In genomic region chr17:28812136-28812979, GRCh38 we compare ENCODE assay signal across 1 cellular context.
A peak's percentile ranks its signal among the peaks of the same experiment; 100 is the strongest.
TF ChIP-seq lines count a peak whose summit lies in the region.

No MANE protein-coding gene starts in this region.

TF ChIP-seq in HepG2, 621 proteins besides CTCF, POLR2A, EP300 and RAD21 (continued from another document and continues in another):
- TF ChIP-seq ZNF564 (CRISPR knock-in tag; IDR thresholded peaks at IDR 0.05) (no peak), IKZF1 (IDR thresholded peaks at IDR 0.05) (no peak), ZNF451 (CRISPR knock-in tag; IDR thresholded peaks at IDR 0.05) (no peak), ZNF3 (CRISPR knock-in tag; IDR thresholded peaks at IDR 0.05) (no peak), ZNF251 (CRISPR knock-in tag; IDR thresholded peaks at IDR 0.05) (no peak), GATAD2A (CRISPR knock-in tag; IDR thresholded peaks at IDR 0.05) (no peak), USF2 (IDR thresholded peaks at IDR 0.05; ENCODE audit: low read depth, low read length) (no peak), USF2 (CRISPR knock-in tag; IDR thresholded peaks at IDR 0.05; ENCODE audit: borderline replicate concordance) (no peak), ZNF354B (CRISPR knock-in tag; IDR thresholded peaks at IDR 0.05) (no peak), CBX1 (IDR thresholded peaks at IDR 0.05; ENCODE audit: low read depth) (no peak), ZNF557 (CRISPR knock-in tag; IDR thresholded peaks at IDR 0.05) (no peak), ZIK1 (CRISPR knock-in tag; IDR thresholded peaks at IDR 0.05; ENCODE audit: borderline replicate concordance, low read depth) (0 out of 2 replicates have a peak, but pooled peaks have one; percentile 47), MBD4 (IDR thresholded peaks at IDR 0.05; ENCODE audit: borderline replicate concordance, low read length) (no peak), HOXA7 (CRISPR knock-in tag; IDR thresholded peaks at IDR 0.05) (no peak), ZNF331 (CRISPR knock-in tag; IDR thresholded peaks at IDR 0.05) (0 out of 2 replicates have a peak, but pooled peaks have one; percentile 18), PHF8 (CRISPR knock-in tag; IDR thresholded peaks at IDR 0.05) (peak; percentile 67), ZNF83 (CRISPR knock-in tag; IDR thresholded peaks at IDR 0.05; ENCODE audit: borderline replicate concordance) (no peak), ZNF430 (CRISPR knock-in tag; IDR thresholded peaks at IDR 0.05) (no peak), FUBP1 (CRISPR knock-in tag; IDR thresholded peaks at IDR 0.05; ENCODE audit: borderline replicate concordance) (no peak), NFE2L1 (CRISPR knock-in tag; IDR thresholded peaks at IDR 0.05; ENCODE audit: borderline replicate concordance) (no peak), TFAP4 (IDR thresholded peaks at IDR 0.05; ENCODE audit: borderline replicate concordance, low read depth) (peak; percentile 28; the same call in 1 of the 2 replicates), KLF9 (CRISPR knock-in tag; IDR thresholded peaks at IDR 0.05; ENCODE audit: low read depth) (no peak), ASH2L (IDR thresholded peaks at IDR 0.05; ENCODE audit: insufficient read length, low read depth, low read length) (peak; percentile 81), ZNF670 (CRISPR knock-in tag; IDR thresholded peaks at IDR 0.05; ENCODE audit: borderline replicate concordance) (no peak), ZBTB42 (CRISPR knock-in tag; IDR thresholded peaks at IDR 0.05) (no peak), HOXA5 (CRISPR knock-in tag; IDR thresholded peaks at IDR 0.05) (0 out of 2 replicates have a peak, but pooled peaks have one; percentile 56), ZNF75D (CRISPR knock-in tag; IDR thresholded peaks at IDR 0.05; ENCODE audit: borderline replicate concordance) (no peak), ZNF546 (CRISPR knock-in tag; conservative IDR thresholded peaks at IDR 0.05) (0 out of 2 replicates have a peak, but pooled peaks have one; percentile 46), SRSF9 (IDR thresholded peaks at IDR 0.05; ENCODE audit: borderline replicate concordance, insufficient read depth, low read depth, low read length, poor library complexity, severe bottlenecking) (no peak), ZNF468 (CRISPR knock-in tag; IDR thresholded peaks at IDR 0.05) (no peak), AGO2 (optimal IDR thresholded peaks at IDR 0.05; ENCODE audit: low read depth, low read length) (peak; percentile 21), YEATS4 (CRISPR knock-in tag; IDR thresholded peaks at IDR 0.05; ENCODE audit: borderline replicate concordance) (peak; percentile 49; the same call in 1 of the 2 replicates), RBM22 (optimal IDR thresholded peaks at IDR 0.05; ENCODE audit: low read length) (peak; percentile 6), ZNF138 (CRISPR knock-in tag; IDR thresholded peaks at IDR 0.05; ENCODE audit: low read depth) (no peak), ARNTL (CRISPR knock-in tag; IDR thresholded peaks at IDR 0.05) (no peak), PBX2 (CRISPR knock-in tag; IDR thresholded peaks at IDR 0.05) (peak; percentile 94), ZNF337 (CRISPR knock-in tag; IDR thresholded peaks at IDR 0.05; ENCODE audit: borderline replicate concordance, low read depth) (no peak)
- TF ChIP-seq, protein P1, sequence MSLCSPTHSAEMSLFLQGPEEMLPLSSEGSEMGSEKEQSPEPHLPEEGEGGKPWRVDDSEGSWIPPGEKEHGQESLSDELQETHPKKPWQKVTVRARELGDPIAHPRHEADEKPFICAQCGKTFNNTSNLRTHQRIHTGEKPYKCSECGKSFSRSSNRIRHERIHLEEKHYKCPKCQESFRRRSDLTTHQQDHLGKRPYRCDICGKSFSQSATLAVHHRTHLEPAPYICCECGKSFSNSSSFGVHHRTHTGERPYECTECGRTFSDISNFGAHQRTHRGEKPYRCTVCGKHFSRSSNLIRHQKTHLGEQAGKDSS (CRISPR knock-in tag; IDR thresholded peaks at IDR 0.05; ENCODE audit: borderline replicate concordance, low read depth): no peak; the same call in 1 of the 2 replicates
- TF ChIP-seq, protein P2, sequence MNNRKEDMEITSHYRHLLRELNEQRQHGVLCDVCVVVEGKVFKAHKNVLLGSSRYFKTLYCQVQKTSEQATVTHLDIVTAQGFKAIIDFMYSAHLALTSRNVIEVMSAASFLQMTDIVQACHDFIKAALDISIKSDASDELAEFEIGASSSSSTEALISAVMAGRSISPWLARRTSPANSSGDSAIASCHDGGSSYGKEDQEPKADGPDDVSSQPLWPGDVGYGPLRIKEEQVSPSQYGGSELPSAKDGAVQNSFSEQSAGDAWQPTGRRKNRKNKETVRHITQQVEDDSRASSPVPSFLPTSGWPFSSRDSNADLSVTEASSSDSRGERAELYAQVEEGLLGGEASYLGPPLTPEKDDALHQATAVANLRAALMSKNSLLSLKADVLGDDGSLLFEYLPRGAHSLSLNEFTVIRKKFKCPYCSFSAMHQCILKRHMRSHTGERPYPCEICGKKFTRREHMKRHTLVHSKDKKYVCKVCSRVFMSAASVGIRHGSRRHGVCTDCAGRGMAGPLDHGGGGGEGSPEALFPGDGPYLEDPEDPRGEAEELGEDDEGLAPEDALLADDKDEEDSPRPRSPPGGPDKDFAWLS (CRISPR knock-in tag; IDR thresholded peaks at IDR 0.05; ENCODE audit: borderline replicate concordance): no peak
- TF ChIP-seq, protein P3, sequence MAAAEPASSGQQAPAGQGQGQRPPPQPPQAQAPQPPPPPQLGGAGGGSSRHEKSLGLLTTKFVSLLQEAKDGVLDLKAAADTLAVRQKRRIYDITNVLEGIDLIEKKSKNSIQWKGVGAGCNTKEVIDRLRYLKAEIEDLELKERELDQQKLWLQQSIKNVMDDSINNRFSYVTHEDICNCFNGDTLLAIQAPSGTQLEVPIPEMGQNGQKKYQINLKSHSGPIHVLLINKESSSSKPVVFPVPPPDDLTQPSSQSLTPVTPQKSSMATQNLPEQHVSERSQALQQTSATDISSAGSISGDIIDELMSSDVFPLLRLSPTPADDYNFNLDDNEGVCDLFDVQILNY (CRISPR knock-in tag; conservative IDR thresholded peaks at IDR 0.05): no peak
- TF ChIP-seq, protein P4, sequence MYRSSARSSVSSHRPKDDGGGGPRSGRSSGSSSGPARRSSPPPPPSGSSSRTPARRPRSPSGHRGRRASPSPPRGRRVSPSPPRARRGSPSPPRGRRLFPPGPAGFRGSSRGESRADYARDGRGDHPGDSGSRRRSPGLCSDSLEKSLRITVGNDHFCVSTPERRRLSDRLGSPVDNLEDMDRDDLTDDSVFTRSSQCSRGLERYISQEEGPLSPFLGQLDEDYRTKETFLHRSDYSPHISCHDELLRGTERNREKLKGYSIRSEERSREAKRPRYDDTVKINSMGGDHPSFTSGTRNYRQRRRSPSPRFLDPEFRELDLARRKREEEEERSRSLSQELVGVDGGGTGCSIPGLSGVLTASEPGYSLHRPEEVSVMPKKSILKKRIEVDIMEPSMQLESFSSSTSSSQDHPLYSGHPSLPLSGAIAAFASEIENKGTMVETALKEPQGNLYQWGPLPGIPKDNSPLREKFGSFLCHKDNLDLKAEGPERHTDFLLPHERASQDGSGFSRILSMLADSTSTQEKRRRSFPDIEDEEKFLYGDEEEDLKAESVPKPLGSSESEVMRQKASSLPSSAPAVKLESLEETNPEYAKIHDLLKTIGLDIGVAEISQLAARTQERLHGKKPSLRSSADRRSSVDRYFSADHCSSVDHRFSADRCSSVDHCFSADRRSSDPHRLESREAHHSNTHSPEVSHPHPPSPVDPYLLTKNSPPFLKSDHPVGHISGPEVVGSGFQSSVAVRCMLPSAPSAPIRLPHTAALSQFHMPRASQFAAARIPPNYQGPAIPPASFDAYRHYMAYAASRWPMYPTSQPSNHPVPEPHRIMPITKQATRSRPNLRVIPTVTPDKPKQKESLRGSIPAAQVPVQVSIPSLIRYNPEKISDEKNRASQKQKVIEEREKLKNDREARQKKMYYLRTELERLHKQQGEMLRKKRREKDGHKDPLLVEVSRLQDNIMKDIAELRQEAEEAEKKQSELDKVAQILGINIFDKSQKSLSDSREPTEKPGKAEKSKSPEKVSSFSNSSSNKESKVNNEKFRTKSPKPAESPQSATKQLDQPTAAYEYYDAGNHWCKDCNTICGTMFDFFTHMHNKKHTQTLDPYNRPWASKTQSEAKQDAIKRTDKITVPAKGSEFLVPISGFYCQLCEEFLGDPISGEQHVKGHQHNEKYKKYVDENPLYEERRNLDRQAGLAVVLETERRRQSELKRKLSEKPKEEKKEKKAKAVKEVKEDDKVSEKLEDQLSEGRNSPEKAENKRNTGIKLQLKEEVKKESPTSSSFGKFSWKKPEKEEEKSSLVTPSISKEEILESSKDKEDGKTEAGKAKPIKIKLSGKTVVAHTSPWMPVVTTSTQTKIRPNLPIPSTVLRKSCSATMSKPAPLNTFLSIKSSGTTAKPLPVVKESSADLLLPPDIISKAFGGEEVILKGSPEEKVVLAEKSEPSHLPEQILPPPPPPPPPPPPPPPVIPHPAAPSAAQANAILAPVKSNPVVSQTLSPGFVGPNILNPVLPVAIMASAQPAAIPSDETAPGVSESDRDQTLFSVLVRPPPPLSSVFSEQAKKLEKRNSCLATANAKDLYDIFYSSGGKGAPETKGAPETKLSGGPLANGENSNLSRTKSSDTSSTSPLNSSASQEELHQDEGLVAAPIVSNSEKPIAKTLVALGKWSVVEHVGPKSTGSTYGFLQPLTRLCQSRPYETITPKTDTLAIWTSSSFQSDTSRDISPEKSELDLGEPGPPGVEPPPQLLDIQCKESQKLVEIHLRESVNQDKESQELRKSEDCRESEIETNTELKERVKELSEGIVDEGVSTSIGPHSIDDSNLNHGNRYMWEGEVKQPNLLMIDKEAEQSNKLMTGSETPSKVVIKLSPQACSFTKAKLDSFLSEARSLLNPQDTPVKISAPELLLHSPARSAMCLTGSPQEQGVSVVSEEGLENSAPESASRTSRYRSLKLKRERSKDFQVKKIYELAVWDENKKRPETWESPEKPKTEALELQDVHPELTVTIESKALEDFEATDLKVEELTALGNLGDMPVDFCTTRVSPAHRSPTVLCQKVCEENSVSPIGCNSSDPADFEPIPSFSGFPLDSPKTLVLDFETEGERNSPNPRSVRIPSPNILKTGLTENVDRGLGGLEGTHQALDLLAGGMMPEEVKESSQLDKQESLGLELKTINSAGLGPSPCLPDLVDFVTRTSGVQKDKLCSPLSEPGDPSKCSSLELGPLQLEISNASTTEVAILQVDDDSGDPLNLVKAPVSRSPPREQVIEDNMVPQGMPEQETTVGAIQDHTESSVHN (CRISPR knock-in tag; IDR thresholded peaks at IDR 0.05): no peak
- TF ChIP-seq, protein P5, sequence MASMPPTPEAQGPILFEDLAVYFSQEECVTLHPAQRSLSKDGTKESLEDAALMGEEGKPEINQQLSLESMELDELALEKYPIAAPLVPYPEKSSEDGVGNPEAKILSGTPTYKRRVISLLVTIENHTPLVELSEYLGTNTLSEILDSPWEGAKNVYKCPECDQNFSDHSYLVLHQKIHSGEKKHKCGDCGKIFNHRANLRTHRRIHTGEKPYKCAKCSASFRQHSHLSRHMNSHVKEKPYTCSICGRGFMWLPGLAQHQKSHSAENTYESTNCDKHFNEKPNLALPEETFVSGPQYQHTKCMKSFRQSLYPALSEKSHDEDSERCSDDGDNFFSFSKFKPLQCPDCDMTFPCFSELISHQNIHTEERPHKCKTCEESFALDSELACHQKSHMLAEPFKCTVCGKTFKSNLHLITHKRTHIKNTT (CRISPR knock-in tag; IDR thresholded peaks at IDR 0.05): no peak
- TF ChIP-seq, protein P6, sequence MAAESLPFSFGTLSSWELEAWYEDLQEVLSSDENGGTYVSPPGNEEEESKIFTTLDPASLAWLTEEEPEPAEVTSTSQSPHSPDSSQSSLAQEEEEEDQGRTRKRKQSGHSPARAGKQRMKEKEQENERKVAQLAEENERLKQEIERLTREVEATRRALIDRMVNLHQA (CRISPR knock-in tag; IDR thresholded peaks at IDR 0.05): no peak
- TF ChIP-seq, protein P7, sequence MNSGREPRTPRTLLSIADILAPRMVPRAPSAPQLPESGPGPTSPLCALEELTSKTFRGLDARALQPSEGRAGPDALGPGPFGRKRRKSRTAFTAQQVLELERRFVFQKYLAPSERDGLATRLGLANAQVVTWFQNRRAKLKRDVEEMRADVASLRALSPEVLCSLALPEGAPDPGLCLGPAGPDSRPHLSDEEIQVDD (CRISPR knock-in tag; IDR thresholded peaks at IDR 0.05; ENCODE audit: borderline replicate concordance): no peak
